ENCODE assay signal across 1 cellular context in the genomic region with DNA sequence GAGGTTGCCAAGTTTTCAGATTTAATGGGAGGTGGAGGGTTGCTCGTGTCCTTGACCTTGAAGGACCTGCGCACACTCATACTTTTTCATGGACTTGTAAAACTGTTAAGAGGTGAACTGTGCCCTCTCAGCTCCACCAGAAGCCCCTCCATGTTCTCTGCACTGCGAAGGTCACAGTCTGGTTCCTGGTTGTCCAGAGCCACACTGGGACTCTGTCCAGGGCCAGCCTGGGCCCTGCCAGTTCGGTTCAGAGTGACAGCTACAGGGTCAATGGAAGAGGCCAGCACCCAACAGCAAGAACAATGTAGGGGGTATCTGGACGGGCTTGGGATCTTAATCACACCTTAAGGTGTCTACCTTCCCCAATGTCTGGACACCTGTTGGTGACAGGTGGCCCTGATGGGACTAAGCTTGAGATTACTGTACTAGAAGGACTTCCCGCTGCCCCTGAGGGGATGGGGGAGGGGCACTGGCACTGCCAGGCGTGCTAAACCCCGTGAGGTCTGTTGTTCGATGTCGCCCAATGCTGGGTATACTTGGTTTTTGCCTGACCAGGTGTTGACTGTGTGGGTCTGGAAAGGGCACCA.
TF ChIP-seq lines count a peak whose summit lies in the region.

No MANE protein-coding gene starts in this region.

TF ChIP-seq in HepG2, 621 proteins besides CTCF, POLR2A, EP300 and RAD21 (continued from another document):
- no peak for TF ChIP-seq ZNF256 (CRISPR knock-in tag; conservative IDR thresholded peaks at IDR 0.05)
- TF ChIP-seq TBX3 (IDR thresholded peaks at IDR 0.05; ENCODE audit: borderline replicate concordance): no peak
- TF ChIP-seq ZFP90 (CRISPR knock-in tag; IDR thresholded peaks at IDR 0.05; ENCODE audit: borderline replicate concordance): no peak
- TF ChIP-seq KLF9 (CRISPR knock-in tag; IDR thresholded peaks at IDR 0.05; ENCODE audit: low read depth): no peak
- TF ChIP-seq ZBTB43 (CRISPR knock-in tag; conservative IDR thresholded peaks at IDR 0.05): no peak
- no peak for TF ChIP-seq MEF2D (CRISPR knock-in tag; IDR thresholded peaks at IDR 0.05)
- TF ChIP-seq NR0B2 (CRISPR knock-in tag; IDR thresholded peaks at IDR 0.05): no peak
- no peak for TF ChIP-seq SIX4 (CRISPR knock-in tag; IDR thresholded peaks at IDR 0.05)
- no peak for TF ChIP-seq TEAD3 (CRISPR knock-in tag; optimal IDR thresholded peaks at IDR 0.05; ENCODE audit: borderline replicate concordance)
- no peak for TF ChIP-seq NFYB (CRISPR knock-in tag; IDR thresholded peaks at IDR 0.05)
TF ChIP-seq in HepG2: peak in this region for 0.
